Comparison of ENCODE assay signal across 25 cellular contexts in the genomic region with DNA sequence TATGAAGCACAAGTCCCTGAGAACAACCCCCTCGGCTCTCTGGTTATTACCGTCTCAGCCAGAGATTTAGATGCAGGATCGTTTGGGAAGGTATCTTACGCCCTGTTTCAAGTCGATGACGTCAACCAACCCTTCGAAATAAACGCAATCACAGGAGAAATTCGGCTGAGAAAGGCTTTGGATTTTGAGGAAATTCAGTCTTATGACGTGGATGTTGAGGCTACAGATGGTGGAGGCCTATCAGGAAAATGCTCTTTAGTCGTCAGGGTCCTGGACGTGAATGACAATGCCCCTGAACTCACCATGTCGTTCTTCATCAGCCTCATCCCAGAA. TPM values are rescaled to one million over a fixed set of nuclear protein-coding genes. Genes with fewer than 3 reads are reported as not detected.
DNase-seq lines count a peak whose midpoint lies in the region; ATAC-seq, FAIRE-seq and TF ChIP-seq lines count a peak whose summit lies in the region.
"Had no signal": no experiment of that assay in that cellular context is flagged by ENCODE, and none has a peak within 500 bp of the region (broad histone marks: within the 10 kb centered on the region; RNA-seq: fewer than 3 reads in every experiment).

No MANE protein-coding gene starts in this region.

- FAIRE-seq in A549 (lab: Jason Lieb, UNC), result no peak
- FAIRE-seq: D721Med, GM12892, GM18507 had no signal

- dilution Hi-C loops in IMR-90 (cut with HindIII; ENCODE audit: low sequenced_read_pairs, unreplicated experiment), result no loop called here

- H4K8ac ChIP-seq in IMR-90 (ENCODE audit: low read depth in 2 of 2, low read length in 2 of 2), result no peak overlapping the region

- H4K91ac ChIP-seq in IMR-90 (ENCODE audit: insufficient read depth, low read depth, low read length), result no peak overlapping the region

- no peak overlapping the region for H3K18ac ChIP-seq in IMR-90 (ENCODE audit: low read depth, low read length)

- POLR2A ChIA-PET in A549 (lab: Yijun Ruan, JAX), result no interaction called here
- POLR2A ChIA-PET in IMR-90 (lab: Charles Lee; ENCODE audit: unreplicated experiment), result no interaction called here

- no peak overlapping the region for H3K9ac ChIP-seq in IMR-90 (ENCODE audit: low read depth, low read length)
- H3K9ac ChIP-seq: GM23248, KMS-11 had no signal

- H2BK120ac ChIP-seq in IMR-90 (ENCODE audit: low read depth, low read length), result no peak overlapping the region

- H3K9me1 ChIP-seq in IMR-90 (ENCODE audit: insufficient read depth, low read length), result no peaks in the 10 kb centered on the region

- H2BK20ac ChIP-seq in IMR-90 (ENCODE audit: low read depth, low read length), result no peak overlapping the region

- H2AK9ac ChIP-seq in IMR-90 (replicated peaks; ENCODE audit: low read depth, low read length, poor library complexity), result no peak overlapping the region

- ATAC-seq in A549 (no peak), IMR-90 (ENCODE audit: low read depth) (no peak), foreskin keratinocyte (no peak)

- no peaks in the 10 kb centered on the region for H3K4me1 ChIP-seq in A549
- H3K4me1 ChIP-seq in IMR-90 (ENCODE audit: control insufficient read depth, insufficient read depth, low read length), result no peaks in the 10 kb centered on the region
- no peaks in the 10 kb centered on the region for H3K4me1 ChIP-seq in foreskin keratinocyte
- H3K4me1 ChIP-seq: Caco-2, HAP-1 had no signal

- WGBS in A549 (ENCODE audit: missing lambda C conversion rate), result 57% methylated on average over 13 of the region's 13 CpGs
- WGBS in IMR-90 (ENCODE audit: extremely low coverage in 2 of 2, insufficient read length in 1 of 2), 2 experiments, result 40% methylated on average over 6 of the region's 13 CpGs; no CpG with 5 or more reads in 1 of the 2 experiments

- no peak overlapping the region for H4K5ac ChIP-seq in IMR-90 (ENCODE audit: low read depth, low read length)

- TF ChIP-seq CTCF in A549 (IDR thresholded peaks at IDR 0.05), result no peak
- no peak for TF ChIP-seq CTCF in IMR-90 (conservative IDR thresholded peaks at IDR 0.05; ENCODE audit: low read depth, low read length)
- no peak for TF ChIP-seq CTCF in endothelial cell (IDR thresholded peaks at IDR 0.05; ENCODE audit: unreplicated experiment)
- TF ChIP-seq CTCF in foreskin keratinocyte (conservative IDR thresholded peaks at IDR 0.05), result no peak

- CTCF ChIA-PET in A549 (lab: Yijun Ruan, JAX) (interaction anchor here (0.7 to 1.8 kb wide), 10 partner anchors 8 to 416 kb away, joined by 3 to 8 read pairs (median 4); partner anchors contain the start of genes PCDHB2, PCDHB5 and PCDHB8), IMR-90 (lab: Yijun Ruan, JAX) (no interaction called here)

- no peaks in the 10 kb centered on the region for H3K9me3 Mint-ChIP-seq in endothelial cell (ENCODE audit: unreplicated experiment)

- H2BK5ac ChIP-seq in IMR-90 (ENCODE audit: low read depth, low read length, poor library complexity, severe bottlenecking), result no peak overlapping the region

- peaks cover 16% of the 10 kb centered on the region for H3K36me3 Mint-ChIP-seq in endothelial cell (ENCODE audit: low read depth, unreplicated experiment)
- H3K36me3 Mint-ChIP-seq: IgD-negative memory B cell had no signal

- H3K4me1 Mint-ChIP-seq in endothelial cell (ENCODE audit: unreplicated experiment), result no peaks in the 10 kb centered on the region

- H3K79me1 ChIP-seq in IMR-90 (ENCODE audit: low read depth in 1 of 2, low read length in 2 of 2), result no peaks in the 10 kb centered on the region

- H3K4me3 ChIP-seq in A549 (no peak overlapping the region; the same call in 2 of the 3 replicates), IMR-90 (ENCODE audit: insufficient read depth, low read depth, low read length) (no peak overlapping the region)
- H3K4me3 ChIP-seq: HAP-1 had no signal

- TF ChIP-seq EP300 in A549 (IDR thresholded peaks at IDR 0.05), result no peak

- H3K23ac ChIP-seq in IMR-90 (ENCODE audit: low read depth, low read length), result no peak overlapping the region

- no peak overlapping the region for H3K14ac ChIP-seq in IMR-90 (replicated peaks; ENCODE audit: low read depth, low read length)

- H3K27ac ChIP-seq in A549 (no peak overlapping the region), IMR-90 (ENCODE audit: insufficient read depth, low read length) (no peak overlapping the region), foreskin keratinocyte (no peak overlapping the region)
- H3K27ac ChIP-seq: C4-2B, GM23248, HL-60, KMS-11 had no signal

- TF ChIP-seq RAD21 in A549 (conservative IDR thresholded peaks at IDR 0.05 in 1 of 2, IDR thresholded peaks at IDR 0.05 in 1 of 2), result no peak
- TF ChIP-seq RAD21 in IMR-90 (IDR thresholded peaks at IDR 0.05; ENCODE audit: low read length), result no peak

- peak overlapping the region; percentile 11 for H2AFZ ChIP-seq in IMR-90 (replicated peaks; ENCODE audit: low read length, poor library complexity)
- H2AFZ ChIP-seq: GM23248 had no signal

- in situ Hi-C loops in IMR-90 (cut with MboI; ENCODE audit: low sequenced_read_pairs), result no loop called here

- no peaks in the 10 kb centered on the region for H4K20me1 ChIP-seq in IMR-90 (ENCODE audit: insufficient read depth, low read length)

- H3K9me3 ChIP-seq in A549 (peaks cover 12% of the 10 kb centered on the region), IMR-90 (ENCODE audit: control insufficient read depth, insufficient read depth, low read length) (peaks cover 15% of the 10 kb centered on the region; the same call in 1 of the 2 replicates)
- H3K9me3 ChIP-seq: HAP-1 had no signal

- no peak overlapping the region for H2BK15ac ChIP-seq in IMR-90 (ENCODE audit: low read depth, low read length)

- H3K56ac ChIP-seq in IMR-90 (ENCODE audit: extremely low read depth, insufficient read depth, low read length), result no peak overlapping the region

- intact Hi-C loops in IMR-90 (cut with micrococcal nuclease), result no loop called here

- peak overlapping the region; percentile 57 for H3K4me3 Mint-ChIP-seq in endothelial cell (ENCODE audit: unreplicated experiment)
- H3K4me3 Mint-ChIP-seq: CD4-positive, alpha-beta T cell had no signal

- H3K4me2 ChIP-seq in A549 (peak overlapping the region; percentile 78), IMR-90 (ENCODE audit: low read depth, low read length) (no peak overlapping the region)
- H3K4me2 ChIP-seq: KMS-11 had no signal

- H3K36me3 ChIP-seq in IMR-90 (ENCODE audit: control insufficient read depth, insufficient read depth, low read length), result no peaks in the 10 kb centered on the region
- H3K36me3 ChIP-seq: HAP-1 had no signal

- no peak overlapping the region for H3K4ac ChIP-seq in IMR-90 (ENCODE audit: low read depth, low read length)

- TF ChIP-seq POLR2A in A549 (IDR thresholded peaks at IDR 0.05; ENCODE audit: low read length), result no peak
- no peak for TF ChIP-seq POLR2A in IMR-90 (IDR thresholded peaks at IDR 0.05; ENCODE audit: low read depth, low read length)

- no TSS peak for BruUV-seq in IMR-90 (replicated peaks; lab: Mats Ljungman, UMichigan)

- DNase-seq in NCI-H2227 (lab: John Stamatoyannopoulos, UW; ENCODE audit: unreplicated experiment) (peak; percentile 24), NCI-H2227 treated with DMSO at 0.1 percent for 48 hours (lab: John Stamatoyannopoulos, UW) (no peak), A549 (ENCODE audit: low read depth in 1 of 2, low spot score in 1 of 2) (no peak), IMR-90 (no peak), endothelial cell (ENCODE audit: low spot score) (no peak), GM03348 (ENCODE audit: low spot score) (no peak), foreskin keratinocyte (no peak), GDM1 (lab: John Stamatoyannopoulos, UW) (no peak)
- DNase-seq: 8988T; AML-193; Caco-2; CD4-positive, alpha-beta T cell; DND-41; EL; GM23248 had no signal

- H3K27ac Mint-ChIP-seq in endothelial cell (ENCODE audit: unreplicated experiment), result no peak overlapping the region
- H3K27ac Mint-ChIP-seq: CD4-positive, alpha-beta T cell; IgD-negative memory B cell had no signal

- H2AK5ac ChIP-seq in IMR-90 (ENCODE audit: low read depth, low read length), result no peak overlapping the region

- H3K27me3 ChIP-seq in IMR-90 (ENCODE audit: control insufficient read depth, insufficient read depth, low read length) (no peaks in the 10 kb centered on the region), foreskin keratinocyte (no peaks in the 10 kb centered on the region)

- no peaks in the 10 kb centered on the region for H3K27me3 Mint-ChIP-seq in endothelial cell (ENCODE audit: unreplicated experiment)

RNA-seq across cellular contexts. Expression of gene PCDHB6, which starts 1.1 kb away (rescaled TPM):
- polyA plus RNA-seq in A549 (2011; rRNA removed) (0.98 and 1.0 TPM in 2 replicates), A549 (2017; fragmentation: RNase III; extraction: RNeasy Plus Mini Kit Qiagen cat#74134 plus additional on column Dnase treatment) (0.79 to 1.0 TPM (median 0.92 TPM) in 3 replicates), IMR-90 (2012; rRNA removed) (0.07 and 0.11 TPM in 2 replicates), foreskin keratinocyte (0.02 TPM in 1 of 2 replicates, not detected in the other)
- 0.40 and 0.53 TPM in 2 replicates for polyA plus RNA-seq in A549 (2012; cell fraction: cytosol; rRNA removed)
- 1.5 and 2.1 TPM in 2 replicates for polyA plus RNA-seq in A549 (2012; cell fraction: nucleus; rRNA removed)
- 0.68 and 0.83 TPM in 2 replicates for polyA minus RNA-seq in A549 (2011; rRNA and poly(A)+ RNA removed)
- total RNA-seq in IMR-90 (2012; rRNA removed) (under 0.01 TPM in 1 of 2 replicates, not detected in the other), endothelial cell (ENCODE audit: unreplicated experiment) (1.1 TPM), foreskin keratinocyte (0.07 TPM in 1 of 2 replicates, not detected in the other)
- polyA plus RNA-seq in IMR-90 (2012; cell fraction: cytosol; rRNA removed), result 0.05 and 0.13 TPM in 2 replicates
- 0.13 and 0.14 TPM in 2 replicates for polyA plus RNA-seq in IMR-90 (2012; cell fraction: nucleus; rRNA removed; ENCODE audit: low replicate concordance)
- total RNA-seq: Caco-2; CD4-positive, alpha-beta T cell; G401 had no signal
- polyA plus RNA-seq: IgD-negative memory B cell had no signal

RNA-seq across cellular contexts. Expression of gene PCDHB5, which starts 16.0 kb away (rescaled TPM):
- polyA plus RNA-seq in A549 (2011; rRNA removed) (1.6 and 2.0 TPM in 2 replicates), A549 (2017; fragmentation: RNase III; extraction: RNeasy Plus Mini Kit Qiagen cat#74134 plus additional on column Dnase treatment) (1.4 to 1.6 TPM (median 1.4 TPM) in 3 replicates), IMR-90 (2012; rRNA removed) (0.32 TPM in 2 replicates), foreskin keratinocyte (0.03 TPM in 1 of 2 replicates, not detected in the other)
- polyA plus RNA-seq in A549 (2012; cell fraction: cytosol; rRNA removed), result 1.3 and 1.8 TPM in 2 replicates
- polyA plus RNA-seq in A549 (2012; cell fraction: nucleus; rRNA removed), result 4.5 and 8.5 TPM in 2 replicates
- polyA minus RNA-seq in A549 (2011; rRNA and poly(A)+ RNA removed), result 0.74 and 1.6 TPM in 2 replicates
- total RNA-seq in IMR-90 (2012; rRNA removed) (0.18 and 0.28 TPM in 2 replicates), endothelial cell (ENCODE audit: unreplicated experiment) (7.8 TPM), foreskin keratinocyte (0.04 and 0.10 TPM in 2 replicates)
- 0.59 and 0.95 TPM in 2 replicates for polyA plus RNA-seq in IMR-90 (2012; cell fraction: cytosol; rRNA removed)
- 0.26 and 0.72 TPM in 2 replicates for polyA plus RNA-seq in IMR-90 (2012; cell fraction: nucleus; rRNA removed; ENCODE audit: low replicate concordance)
- total RNA-seq: Caco-2, G401 had no signal
- polyA plus RNA-seq: IgD-negative memory B cell had no signal

RNA-seq across cellular contexts. Expression of gene PCDHB7, which starts 21.5 kb away (rescaled TPM):
- polyA plus RNA-seq in A549 (2011; rRNA removed) (0.04 and 0.08 TPM in 2 replicates), A549 (2017; fragmentation: RNase III; extraction: RNeasy Plus Mini Kit Qiagen cat#74134 plus additional on column Dnase treatment) (0.03 TPM in 2 of 3 replicates, not detected in the other), IMR-90 (2012; rRNA removed) (0.27 and 0.38 TPM in 2 replicates), foreskin keratinocyte (not detected in 2 replicates)
- 0.01 and 0.03 TPM in 2 replicates for polyA plus RNA-seq in A549 (2012; cell fraction: cytosol; rRNA removed)
- 0.07 and 0.17 TPM in 2 replicates for polyA plus RNA-seq in A549 (2012; cell fraction: nucleus; rRNA removed)
- 0.05 TPM in 1 of 2 replicates, not detected in the other for polyA minus RNA-seq in A549 (2011; rRNA and poly(A)+ RNA removed)
- total RNA-seq in IMR-90 (2012; rRNA removed) (0.18 and 0.28 TPM in 2 replicates), endothelial cell (ENCODE audit: unreplicated experiment) (4.6 TPM), foreskin keratinocyte (0.03 TPM in 1 of 2 replicates, not detected in the other)
- polyA plus RNA-seq in IMR-90 (2012; cell fraction: cytosol; rRNA removed), result 0.48 and 0.53 TPM in 2 replicates
- polyA plus RNA-seq in IMR-90 (2012; cell fraction: nucleus; rRNA removed; ENCODE audit: low replicate concordance), result 0.46 TPM in 2 replicates
- total RNA-seq: Caco-2; CD4-positive, alpha-beta T cell; G401 had no signal
- polyA plus RNA-seq: IgD-negative memory B cell had no signal

RNA-seq across cellular contexts. Expression of gene PCDHB8, which starts 26.6 kb away (rescaled TPM):
- polyA plus RNA-seq in A549 (2011; rRNA removed) (0.50 and 0.52 TPM in 2 replicates), A549 (2017; fragmentation: RNase III; extraction: RNeasy Plus Mini Kit Qiagen cat#74134 plus additional on column Dnase treatment) (0.37 to 0.50 TPM (median 0.44 TPM) in 3 replicates), IMR-90 (2012; rRNA removed) (0.03 and 0.07 TPM in 2 replicates), foreskin keratinocyte (not detected in 2 replicates)
- 0.16 and 0.19 TPM in 2 replicates for polyA plus RNA-seq in A549 (2012; cell fraction: cytosol; rRNA removed)
- 0.37 and 0.41 TPM in 2 replicates for polyA plus RNA-seq in A549 (2012; cell fraction: nucleus; rRNA removed)
- polyA minus RNA-seq in A549 (2011; rRNA and poly(A)+ RNA removed), result 0.54 and 0.78 TPM in 2 replicates
- total RNA-seq in IMR-90 (2012; rRNA removed) (0.18 and 0.28 TPM in 2 replicates), endothelial cell (ENCODE audit: unreplicated experiment) (9.2 TPM), foreskin keratinocyte (not detected in 2 replicates)
- 0.07 and 0.08 TPM in 2 replicates for polyA plus RNA-seq in IMR-90 (2012; cell fraction: cytosol; rRNA removed)
- polyA plus RNA-seq in IMR-90 (2012; cell fraction: nucleus; rRNA removed; ENCODE audit: low replicate concordance), result 0.02 and 0.05 TPM in 2 replicates
- total RNA-seq: Caco-2; CD4-positive, alpha-beta T cell; HT1080 had no signal
- polyA plus RNA-seq: IgD-negative memory B cell had no signal

RNA-seq across cellular contexts. Expression of gene PCDHB4, which starts 29.3 kb away (rescaled TPM):
- polyA plus RNA-seq in A549 (2011; rRNA removed) (0.19 and 0.21 TPM in 2 replicates), A549 (2017; fragmentation: RNase III; extraction: RNeasy Plus Mini Kit Qiagen cat#74134 plus additional on column Dnase treatment) (0.03 to 0.07 TPM (median 0.05 TPM) in 3 replicates), IMR-90 (2012; rRNA removed) (0.03 and 0.06 TPM in 2 replicates), foreskin keratinocyte (0.01 TPM in 1 of 2 replicates, not detected in the other)
- 0.07 and 0.12 TPM in 2 replicates for polyA plus RNA-seq in A549 (2012; cell fraction: cytosol; rRNA removed)
- polyA plus RNA-seq in A549 (2012; cell fraction: nucleus; rRNA removed), result 0.27 and 1.8 TPM in 2 replicates
- 0.49 and 0.50 TPM in 2 replicates for polyA minus RNA-seq in A549 (2011; rRNA and poly(A)+ RNA removed)
- total RNA-seq in IMR-90 (2012; rRNA removed) (under 0.01 TPM in 1 of 2 replicates, not detected in the other), endothelial cell (ENCODE audit: unreplicated experiment) (2.3 TPM), foreskin keratinocyte (not detected in 2 replicates)
- 0.05 TPM in 1 of 2 replicates, not detected in the other for polyA plus RNA-seq in IMR-90 (2012; cell fraction: cytosol; rRNA removed)
- 0.09 and 0.21 TPM in 2 replicates for polyA plus RNA-seq in IMR-90 (2012; cell fraction: nucleus; rRNA removed; ENCODE audit: low replicate concordance)
- total RNA-seq: Caco-2; CD4-positive, alpha-beta T cell; G401; HT1080 had no signal
- polyA plus RNA-seq: IgD-negative memory B cell had no signal
